Comparison of ENCODE assay signal across 25 cellular contexts in the genomic region with DNA sequence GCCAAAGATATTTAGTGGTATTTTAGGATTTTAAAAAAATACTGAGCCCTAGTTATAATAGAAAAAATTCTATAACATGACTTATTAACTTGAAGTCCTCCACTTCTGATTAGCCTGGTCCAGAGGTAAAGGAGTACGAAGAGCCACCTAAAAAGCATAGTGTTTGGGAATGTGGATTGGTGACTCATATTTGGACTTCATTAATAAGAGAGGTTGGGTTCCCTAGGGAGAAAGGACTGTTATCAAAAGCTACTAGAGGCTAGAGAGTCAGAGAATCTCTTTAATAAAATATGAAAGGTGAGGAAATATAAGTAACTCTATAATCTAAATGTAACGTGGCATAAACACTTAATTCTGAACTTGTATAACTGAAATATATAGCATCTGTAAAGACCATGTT.
DNase-seq lines count a peak whose midpoint lies in the region; ATAC-seq and TF ChIP-seq lines count a peak whose summit lies in the region.
"Had no signal": no experiment of that assay in that cellular context is flagged by ENCODE, and none has a peak within 500 bp of the region (broad histone marks: within the 10 kb centered on the region; RNA-seq: fewer than 3 reads in every experiment).

No MANE protein-coding gene starts in this region.

- intact Hi-C loops in A673 (cut with micrococcal nuclease; ENCODE audit: unreplicated experiment): no loop called here

- no peak overlapping the region for H3K4me3 ChIP-seq in A673 (ENCODE audit: low read depth, low read length, poor library complexity, severe bottlenecking)
- H3K4me3 ChIP-seq in fibroblast of the aortic adventitia (ENCODE audit: low read depth, low read length): no peak overlapping the region

- POLR2A ChIA-PET in A673 (lab: Charles Lee; ENCODE audit: low non-redundant PET) (no interaction called here), WTC11 (lab: Charles Lee) (no interaction called here)

- no peak for ATAC-seq in WTC11
- no peak for ATAC-seq in GM21786 (IDR thresholded peaks at IDR 0.05; ENCODE audit: unreplicated experiment)
- ATAC-seq: CD8-positive, alpha-beta T cell had no signal

- no peaks in the 10 kb centered on the region for H3K4me1 Mint-ChIP-seq in WTC11
- H3K4me1 Mint-ChIP-seq: IgD-negative memory B cell had no signal

- TF ChIP-seq CTCF in A673 (conservative IDR thresholded peaks at IDR 0.05; ENCODE audit: low read depth, low read length) (no peak), fibroblast of the aortic adventitia (IDR thresholded peaks at IDR 0.05; ENCODE audit: insufficient read depth, low read length) (no peak), WTC11 (IDR thresholded peaks at IDR 0.05) (no peak)

- H3K36me3 ChIP-seq in A673 (ENCODE audit: insufficient read depth, low read length, poor library complexity, severe bottlenecking): no peaks in the 10 kb centered on the region

- peak; percentile 10 for DNase-seq in A673 (ENCODE audit: low spot score)
- peak; percentile 54 for DNase-seq in ELR (ENCODE audit: low read depth)
- DNase-seq in M059J (ENCODE audit: low read depth): peak; percentile 17
- peak; percentile 54 for DNase-seq in fibroblast of the aortic adventitia (ENCODE audit: low read depth)
- no peak for DNase-seq in WTC11 (ENCODE audit: low spot score)
- no peak for DNase-seq in activated effector memory CD4-positive, alpha-beta T cell treated with Interleukin-2 at 50 U/mL for 16 hours
- no peak for DNase-seq in SIG-M5 treated with dmso at 0.1 percent for 504 hours (lab: John Stamatoyannopoulos, UW; ENCODE audit: unreplicated experiment)
- DNase-seq: ACHN; AML-193; C1 segment of cervical spinal cord; Calu3; CD8-positive, alpha-beta T cell; DMS153; GF-D8; NCI-H1694; NCI-H2081; NCI-H2171; NCI-H345; NCI-H524; NCI-H774; NK-92 treated with Interleukin-12 subunit alpha and Interleukin-12 subunit beta, amount 100 ng/mL, for 24 hours; SHP77 treated with DMSO at 0.1 percent for 48 hours had no signal

- H3K9me3 ChIP-seq in A673 (ENCODE audit: low read depth, low read length, poor library complexity, severe bottlenecking): no peaks in the 10 kb centered on the region

- H3K9me3 Mint-ChIP-seq in WTC11: peaks cover 21% of the 10 kb centered on the region

- CTCF ChIA-PET in A673 (lab: Charles Lee): no interaction called here
- CTCF ChIA-PET in WTC11 (lab: Charles Lee): no interaction called here

- H3K27ac Mint-ChIP-seq in WTC11: no peak overlapping the region
- H3K27ac Mint-ChIP-seq: CD8-positive, alpha-beta T cell; IgD-negative memory B cell had no signal

- no TSS peak for BruUV-seq in A673 (replicated peaks; lab: Mats Ljungman, UMichigan)

- no peak overlapping the region for H3K4me3 Mint-ChIP-seq in WTC11
- H3K4me3 Mint-ChIP-seq: CD8-positive, alpha-beta T cell; IgD-negative memory B cell had no signal

- H3K27me3 Mint-ChIP-seq in WTC11 (ENCODE audit: low read depth): no peaks in the 10 kb centered on the region; the same call in 1 of the 2 replicates
- H3K27me3 Mint-ChIP-seq: IgD-negative memory B cell had no signal

- no peaks in the 10 kb centered on the region for H3K27me3 ChIP-seq in A673 (replicated peaks; ENCODE audit: insufficient read depth, low read depth, low read length, poor library complexity)

- H3K27ac ChIP-seq in A673 (ENCODE audit: low read depth, low read length, poor library complexity, severe bottlenecking): no peak overlapping the region
- H3K27ac ChIP-seq: RWPE1 had no signal

- H3K4me1 ChIP-seq in A673 (ENCODE audit: insufficient read depth, low read length, poor library complexity, severe bottlenecking): no peaks in the 10 kb centered on the region

- no peaks in the 10 kb centered on the region; the same call in 1 of the 2 replicates for H3K36me3 Mint-ChIP-seq in WTC11
- H3K36me3 Mint-ChIP-seq: CD8-positive, alpha-beta T cell; IgD-negative memory B cell had no signal

TF ChIP-seq in WTC11, 78 proteins besides CTCF, POLR2A, EP300 and RAD21:
- TF ChIP-seq JUN (CRISPR knock-in tag; IDR thresholded peaks at IDR 0.05) (no peak), IRF2 (CRISPR knock-in tag; IDR thresholded peaks at IDR 0.05; ENCODE audit: borderline replicate concordance, low read depth) (no peak), ZBTB21 (CRISPR knock-in tag; IDR thresholded peaks at IDR 0.05; ENCODE audit: borderline replicate concordance) (no peak)
- TF ChIP-seq, protein P1, sequence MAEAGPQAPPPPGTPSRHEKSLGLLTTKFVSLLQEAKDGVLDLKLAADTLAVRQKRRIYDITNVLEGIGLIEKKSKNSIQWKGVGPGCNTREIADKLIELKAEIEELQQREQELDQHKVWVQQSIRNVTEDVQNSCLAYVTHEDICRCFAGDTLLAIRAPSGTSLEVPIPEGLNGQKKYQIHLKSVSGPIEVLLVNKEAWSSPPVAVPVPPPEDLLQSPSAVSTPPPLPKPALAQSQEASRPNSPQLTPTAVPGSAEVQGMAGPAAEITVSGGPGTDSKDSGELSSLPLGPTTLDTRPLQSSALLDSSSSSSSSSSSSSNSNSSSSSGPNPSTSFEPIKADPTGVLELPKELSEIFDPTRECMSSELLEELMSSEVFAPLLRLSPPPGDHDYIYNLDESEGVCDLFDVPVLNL (CRISPR knock-in tag; IDR thresholded peaks at IDR 0.05; ENCODE audit: borderline replicate concordance, low read depth): no peak

Comparison
In these comparisons a context has a peak if more than half of its experiments do, and no peak if none do; other contexts are left out.
1. DNase-seq: peak in A673 (single experiment), ELR (single experiment), M059J (single experiment) and fibroblast of the aortic adventitia (single experiment); none in WTC11 (single experiment), activated effector memory CD4-positive, alpha-beta T cell treated with Interleukin-2 at 50 U/mL for 16 hours (single experiment) and SIG-M5 treated with dmso at 0.1 percent for 504 hours (single experiment).